In the genomic region with DNA sequence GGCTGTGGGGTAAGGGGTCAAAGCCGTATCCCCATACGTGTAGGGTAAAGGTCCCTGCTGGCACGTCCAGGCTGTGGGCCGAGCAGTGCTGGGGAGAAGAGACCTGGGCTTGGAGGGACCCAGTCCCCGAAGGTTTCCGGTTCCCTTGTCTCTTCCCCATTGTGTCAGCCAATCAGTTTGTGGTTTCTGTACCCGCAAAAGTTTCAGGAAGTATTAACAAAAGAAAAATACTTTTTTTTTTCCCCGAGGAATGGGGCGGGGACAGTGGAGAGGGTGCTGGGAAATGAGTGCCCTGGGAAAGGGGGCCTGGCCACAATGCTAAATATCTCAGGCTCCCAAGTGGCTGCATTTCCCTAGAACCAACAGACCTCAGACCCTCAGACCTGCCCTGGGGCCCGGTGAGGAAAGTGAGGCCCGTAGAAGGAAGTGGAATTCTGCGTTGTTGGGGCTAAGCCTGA, we compare ENCODE assay signal across 10 cellular contexts. TPM values are rescaled to one million over a fixed set of nuclear protein-coding genes. Genes with fewer than 3 reads are reported as not detected.
DNase-seq lines count a peak whose midpoint lies in the region; ATAC-seq and TF ChIP-seq lines count a peak whose summit lies in the region.
"Had no signal": no experiment of that assay in that cellular context is flagged by ENCODE, and none has a peak within 500 bp of the region (broad histone marks: within the 10 kb centered on the region; RNA-seq: fewer than 3 reads in every experiment).

No MANE protein-coding gene starts in this region.

- H3K4me1 Mint-ChIP-seq in T-helper 17 cell (peaks cover 5% of the 10 kb centered on the region), mesothelial cell of epicardium (no peaks in the 10 kb centered on the region)

- H3K27ac Mint-ChIP-seq in T-helper 17 cell (no peak overlapping the region), mesothelial cell of epicardium (no peak overlapping the region)

- no peaks in the 10 kb centered on the region for H3K9me3 Mint-ChIP-seq in mesothelial cell of epicardium

- TF ChIP-seq CTCF in GM20000 (IDR thresholded peaks at IDR 0.05; ENCODE audit: extremely low read depth, missing control alignments) (no peak), mesothelial cell of epicardium (IDR thresholded peaks at IDR 0.05; ENCODE audit: unreplicated experiment) (no peak), brain microvascular endothelial cell (IDR thresholded peaks at IDR 0.05; ENCODE audit: low read depth, low read length, missing control alignments) (no peak)

- no peaks in the 10 kb centered on the region for H3K27me3 ChIP-seq in brain microvascular endothelial cell (replicated peaks)
- H3K27me3 ChIP-seq: sigmoid colon had no signal

- no peaks in the 10 kb centered on the region for H3K27me3 Mint-ChIP-seq in T-helper 17 cell
- no peaks in the 10 kb centered on the region for H3K27me3 Mint-ChIP-seq in mesothelial cell of epicardium (ENCODE audit: low read depth)

- H3K36me3 ChIP-seq in brain microvascular endothelial cell (replicated peaks): no peaks in the 10 kb centered on the region
- H3K36me3 ChIP-seq: sigmoid colon had no signal

- no peak overlapping the region for H3K27ac ChIP-seq in brain microvascular endothelial cell
- H3K27ac ChIP-seq: RWPE1, sigmoid colon had no signal

- ATAC-seq in T-helper 17 cell: peak; percentile 28

- H3K4me3 Mint-ChIP-seq in T-helper 17 cell: peak overlapping the region; percentile 50
- no peak overlapping the region for H3K4me3 Mint-ChIP-seq in mesothelial cell of epicardium

- H3K9me3 ChIP-seq in T-helper 17 cell (ENCODE audit: control insufficient read depth, low read length, poor library complexity, severe bottlenecking): no peaks in the 10 kb centered on the region
- H3K9me3 ChIP-seq: sigmoid colon had no signal

- DNase-seq in GF-D8 (lab: John Stamatoyannopoulos, UW): peak; percentile 54
- peak; percentile 53 for DNase-seq in GM20000 (ENCODE audit: low spot score)
- DNase-seq in T-helper 17 cell: no peak
- DNase-seq in midbrain (lab: John Stamatoyannopoulos, UW): peak; percentile 14
- no peak for DNase-seq in NCI-H1694 treated with DMSO at 0.1 percent for 48 hours (lab: John Stamatoyannopoulos, UW)
- DNase-seq in mesothelial cell of epicardium (ENCODE audit: low spot score in 2 of 2, unreplicated experiment in 2 of 2): no peak
- no peak for DNase-seq in GM03348 (ENCODE audit: low spot score)
- no peak for DNase-seq in brain microvascular endothelial cell
- DNase-seq: sigmoid colon had no signal

- in situ Hi-C loops in brain microvascular endothelial cell (cut with HindIII; ENCODE audit: low pct_ligation_motif_present, low sequenced_read_pairs): no loop called here

- H3K36me3 Mint-ChIP-seq in T-helper 17 cell (ENCODE audit: low read depth) (no peaks in the 10 kb centered on the region), mesothelial cell of epicardium (no peaks in the 10 kb centered on the region)

- H3K4me3 ChIP-seq in brain microvascular endothelial cell (ENCODE audit: low read depth, low read length): no peak overlapping the region
- H3K4me3 ChIP-seq: sigmoid colon had no signal

RNA-seq across cellular contexts. Expression of a gene that starts 15.2 kb away (rescaled TPM):
- 100 to 1,000 TPM; 101 to 121 TPM for total RNA-seq in T-helper 17 cell
- total RNA-seq in mesothelial cell of epicardium: 46.0 to 46.8 TPM (median 46.7 TPM) in 3 replicates

RNA-seq across cellular contexts. Expression of a gene that starts 44.1 kb away (rescaled TPM):
- total RNA-seq in T-helper 17 cell: 10 to 100 TPM; 17.1 to 17.7 TPM
- 37.7 to 41.6 TPM (median 38.9 TPM) in 3 replicates for total RNA-seq in mesothelial cell of epicardium

Comparison
In these comparisons a context has a peak if more than half of its experiments do, and no peak if none do; other contexts are left out.
1. DNase-seq: peak in GF-D8 (single experiment), GM20000 (single experiment) and midbrain (single experiment); none in T-helper 17 cell (0 of 3), NCI-H1694 treated with DMSO at 0.1 percent for 48 hours (single experiment), mesothelial cell of epicardium (0 of 2), GM03348 (single experiment) and brain microvascular endothelial cell (single experiment).